Comparison of ENCODE assay signal across 10 cellular contexts in genomic region chr1:12276225-12276624, GRCh38. TPM values are rescaled to one million over a fixed set of nuclear protein-coding genes. Genes with fewer than 3 reads are reported as not detected.
DNase-seq lines count a peak whose midpoint lies in the region; ATAC-seq and TF ChIP-seq lines count a peak whose summit lies in the region.
"Had no signal": no experiment of that assay in that cellular context is flagged by ENCODE, and none has a peak within 500 bp of the region (broad histone marks: within the 10 kb centered on the region; RNA-seq: fewer than 3 reads in every experiment).

No MANE protein-coding gene starts in this region.

- H3K27me3 ChIP-seq in mammary epithelial cell (ENCODE audit: insufficient read depth, low read length) (no peaks in the 10 kb centered on the region), right lobe of liver (no peaks in the 10 kb centered on the region)

- WGBS in mammary epithelial cell (ENCODE audit: low coverage, missing lambda C conversion rate): 36% methylated on average over 7 of the region's 7 CpGs
- 76% methylated on average over 3 of the region's 7 CpGs for WGBS in right lobe of liver (ENCODE audit: insufficient coverage, low coverage, low lambda C conversion rate, missing lambda C conversion rate)

- no TSS peak for BruUV-seq in mammary epithelial cell (replicated peaks; lab: Mats Ljungman, UMichigan)

- no peak overlapping the region for H3K27ac Mint-ChIP-seq in HFFc6
- H3K27ac Mint-ChIP-seq: activated naive CD4-positive, alpha-beta T cell treated with anti-CD3 and anti-CD28 coated beads, Interleukin-2, amount 10 ng/mL, durations not matched to agents 7 days and 5 days had no signal

- H4K20me1 ChIP-seq in mammary epithelial cell (ENCODE audit: insufficient read depth, low read length): no peaks in the 10 kb centered on the region

- no peaks in the 10 kb centered on the region for H3K9me3 Mint-ChIP-seq in HFFc6
- H3K9me3 Mint-ChIP-seq: activated naive CD4-positive, alpha-beta T cell treated with anti-CD3 and anti-CD28 coated beads, Interleukin-2, amount 10 ng/mL, durations not matched to agents 7 days and 5 days had no signal

- no peak overlapping the region for H3K9ac ChIP-seq in mammary epithelial cell (ENCODE audit: insufficient read depth, low read length)

- H3K4me1 ChIP-seq in mammary epithelial cell (ENCODE audit: insufficient read depth, low read length) (no peaks in the 10 kb centered on the region), right lobe of liver (no peaks in the 10 kb centered on the region)

- H3K9me3 ChIP-seq in mammary epithelial cell (replicated peaks; ENCODE audit: insufficient read depth, low read length): no peaks in the 10 kb centered on the region
- no peaks in the 10 kb centered on the region for H3K9me3 ChIP-seq in right lobe of liver

- no peak overlapping the region for H2AFZ ChIP-seq in mammary epithelial cell (ENCODE audit: low read depth, low read length)

- POLR2A ChIA-PET in AG04449 (lab: Yijun Ruan, JAX): no interaction called here

- intact Hi-C loops in mammary epithelial cell (cut with micrococcal nuclease): no loop called here
- intact Hi-C loops in right lobe of liver (cut with DNase I): no loop called here

- TF ChIP-seq CTCF in AG04449 (IDR thresholded peaks at IDR 0.05; ENCODE audit: insufficient read depth, low read length, missing control alignments) (peak; percentile 53), HFFc6 (IDR thresholded peaks at IDR 0.05) (peak; percentile 57; the same call in 1 of the 2 replicates), mammary epithelial cell (conservative IDR thresholded peaks at IDR 0.05 in 1 of 2, IDR thresholded peaks at IDR 0.05 in 1 of 2; ENCODE audit: extremely low read depth in 1 of 2, insufficient read depth in 1 of 2, low read depth in 1 of 2, low read length in 2 of 2) (peak; percentile 73 to 80), right lobe of liver (IDR thresholded peaks at IDR 0.05) (peak; percentile 22 to 37 (median 30))

- H3K4me3 ChIP-seq in AG04449 (ENCODE audit: low read depth, low read length) (no peak overlapping the region), mammary epithelial cell (replicated peaks in 1 of 3; ENCODE audit: insufficient read depth in 1 of 3, low read depth in 2 of 3, low read length in 3 of 3) (no peak overlapping the region), right lobe of liver (no peak overlapping the region)

- ATAC-seq in right lobe of liver (peak in 3 of 4 donors; percentile 25 to 44 (median 39)), HG03342 (IDR thresholded peaks at IDR 0.05; ENCODE audit: unreplicated experiment) (no peak)

- in situ Hi-C loops in mammary epithelial cell (cut with MboI; ENCODE audit: low sequenced_read_pairs in 2 of 2): loop anchor here in 1 of 2 donors (25.0 kb wide), 1 partner anchor 336 kb away; the partner anchor contains the start of gene DHRS3

- H3K4me1 Mint-ChIP-seq in HFFc6 (ENCODE audit: low read depth): no peaks in the 10 kb centered on the region
- H3K4me1 Mint-ChIP-seq: activated naive CD4-positive, alpha-beta T cell treated with anti-CD3 and anti-CD28 coated beads, Interleukin-2, amount 10 ng/mL, durations not matched to agents 7 days and 5 days had no signal

- H3K4me3 Mint-ChIP-seq in HFFc6: no peak overlapping the region
- H3K4me3 Mint-ChIP-seq: activated naive CD4-positive, alpha-beta T cell treated with anti-CD3 and anti-CD28 coated beads, Interleukin-2, amount 10 ng/mL, durations not matched to agents 7 days and 5 days had no signal

- peaks cover 26% of the 10 kb centered on the region for H3K36me3 Mint-ChIP-seq in HFFc6 (ENCODE audit: low read depth)

- dilution Hi-C loops in mammary epithelial cell (cut with HindIII; ENCODE audit: low sequenced_read_pairs): loop anchor here (10.0 kb wide), 1 partner anchor 359 kb away; no protein-coding TSS in a partner anchor

- H3K27me3 Mint-ChIP-seq in HFFc6 (ENCODE audit: insufficient read depth): peaks cover 1% of the 10 kb centered on the region; the same call in 1 of the 2 replicates
- H3K27me3 Mint-ChIP-seq: activated naive CD4-positive, alpha-beta T cell treated with anti-CD3 and anti-CD28 coated beads, Interleukin-2, amount 10 ng/mL, durations not matched to agents 7 days and 5 days had no signal

- no peak for TF ChIP-seq POLR2A in right lobe of liver (IDR thresholded peaks at IDR 0.05)

- peaks cover 10% of the 10 kb centered on the region for H3K79me2 ChIP-seq in mammary epithelial cell (ENCODE audit: insufficient read depth, low read length)

- H3K4me2 ChIP-seq in mammary epithelial cell (ENCODE audit: insufficient read depth, low read depth, low read length): no peak overlapping the region

- CTCF ChIA-PET in AG04449 (lab: Yijun Ruan, JAX) (interaction anchor here (0.9 to 6.9 kb wide), 18 partner anchors 13 to 382 kb away, joined by 3 to 116 read pairs (median 10); partner anchors contain the start of genes DHRS3 and VPS13D), mammary epithelial cell (lab: Charles Lee; ENCODE audit: low non-redundant PET) (no interaction called here)

- peaks cover 27% of the 10 kb centered on the region for H3K36me3 ChIP-seq in mammary epithelial cell (ENCODE audit: insufficient read depth, low read length)
- H3K36me3 ChIP-seq in right lobe of liver: peaks cover 3 to 60% (median 29%) of the 10 kb centered on the region in 4 donors

- H3K27ac ChIP-seq in mammary epithelial cell (ENCODE audit: insufficient read depth, low read depth, low read length): no peak overlapping the region
- H3K27ac ChIP-seq in right lobe of liver: no peak overlapping the region

- DNase-seq in AG04449 (ENCODE audit: low read depth, low spot score) (no peak), HFFc6 (no peak), mammary epithelial cell (peak; percentile 19), right lobe of liver (no peak), middle frontal gyrus (ENCODE audit: extremely low spot score, low spot score) (no peak), NCI-H1436 (lab: John Stamatoyannopoulos, UW) (no peak)
- DNase-seq in activated CD4-positive, alpha-beta T cell treated with anti-CD3 and anti-CD28 coated beads, Interleukin-2, amount 50 U/mL, for 48 hours: no peak
- DNase-seq: activated naive CD4-positive, alpha-beta T cell treated with anti-CD3 and anti-CD28 coated beads, Interleukin-2, amount 10 ng/mL, durations not matched to agents 7 days and 5 days; NCI-H1105 had no signal

RNA-seq across cellular contexts. Expression of gene VPS13D, which starts 46.4 kb away (rescaled TPM):
- 10 to 100 TPM; 18.8 to 29.5 (median 21.5) TPM for total RNA-seq in HFFc6 (2021; fragmentation: NEBNext Ultra II Directional; extraction: Animal tissue kit (Norgen Biotek cat#: 25700))
- total RNA-seq in mammary epithelial cell: 10 to 100 TPM; 57.3 to 64.7 TPM
- 15.2 TPM for polyA plus RNA-seq in mammary epithelial cell
- polyA minus RNA-seq in mammary epithelial cell: 73.6 TPM
- total RNA-seq in right lobe of liver: 10 to 100 TPM; 25.9 to 36.9 (median 30.8) TPM
